ENCODE assay signal across 30 cellular contexts in the genomic region with DNA sequence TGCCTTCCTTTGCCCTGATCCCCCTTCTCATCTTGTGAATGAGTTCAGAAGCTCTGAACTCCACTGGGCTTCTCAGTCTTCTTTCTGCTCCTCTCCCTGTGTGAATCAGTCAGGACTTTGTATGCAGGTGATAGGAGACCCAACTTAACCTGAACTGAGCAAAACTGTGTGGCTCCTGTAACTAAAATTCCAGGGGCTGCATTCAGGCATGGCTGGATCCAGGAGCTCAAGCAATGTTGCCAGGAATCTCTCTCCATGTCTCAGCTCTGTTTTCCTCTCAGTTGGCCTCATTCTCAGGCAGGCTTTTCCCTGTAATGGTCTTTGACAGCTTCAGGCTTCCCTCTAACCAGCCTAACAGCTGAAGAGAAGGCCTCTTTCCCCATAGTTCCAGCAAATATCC.
"Had no signal": no experiment of that assay in that cellular context is flagged by ENCODE, and none has a peak within 500 bp of the region (broad histone marks: within the 10 kb centered on the region; RNA-seq: fewer than 3 reads in every experiment).

No MANE protein-coding gene starts in this region.

- H3K9me3 ChIP-seq: ovary, psoas muscle, suprapubic skin, testis, tibial artery, transverse colon, upper lobe of right lung, uterus had no signal

- H3K4me3 ChIP-seq: ovary, psoas muscle, suprapubic skin, testis, tibial artery, transverse colon, upper lobe of right lung, uterus had no signal

- H3K4me3 Mint-ChIP-seq: naive B cell; naive thymus-derived CD8-positive, alpha-beta T cell; natural killer cell treated with Interleukin-12 subunit alpha and Interleukin-12 subunit beta and Interleukin-15 and Interleukin-18, amount 100 ng/mL, for 72 hours; nephron progenitor cell; neural crest cell; stimulated activated memory B cell treated with anti-CD40 and anti-IgM and Interleukin-4, amounts not matched to agents 10 μg/mL and 1 μg/mL and 100 μg/mL, for 72 hours; stimulated activated naive CD8-positive, alpha-beta T cell treated with anti-CD3 and anti-CD28 coated beads, Interleukin-15, amount 100 ng/mL, for 72 hours; type B pancreatic cell had no signal

- H3K4me1 ChIP-seq: parathyroid adenoma, psoas muscle, suprapubic skin, testis, upper lobe of right lung, uterus had no signal

- H3K79me2 ChIP-seq: parathyroid adenoma had no signal

- DNase-seq: naive B cell; naive thymus-derived CD8-positive, alpha-beta T cell; nephron progenitor cell; occipital lobe; ovary; posterior cingulate gyrus; psoas muscle; right cardiac atrium; small intestine; stimulated activated CD4-positive, alpha-beta T cell treated with anti-CD3 and anti-CD28 coated beads, Interleukin-12 subunit alpha, Interleukin-12 subunit beta, amount 100 ng/mL, for 4 hours; stimulated activated CD4-positive, alpha-beta T cell treated with anti-CD3 and anti-CD28 coated beads, Interleukin-1b, Interleukin-23, amount 100 ng/mL, for 48 hours; stimulated activated CD4-positive, alpha-beta T cell treated with anti-CD3 and anti-CD28 coated beads, Interleukin-4, amount 100 ng/mL, for 1 hour; stimulated activated CD4-positive, alpha-beta T cell treated with anti-CD3 and anti-CD28 coated beads, Interleukin-4, amount 100 ng/mL, for 4 hours; stimulated activated CD8-positive, alpha-beta memory T cell treated with anti-CD3 and anti-CD28 coated beads, Interleukin-4, amount 100 ng/mL, for 48 hours; stimulated activated naive CD4-positive, alpha-beta T cell; stimulated activated naive CD8-positive, alpha-beta T cell treated with anti-CD3 and anti-CD28 coated beads, Interleukin-15, amount 100 ng/mL, for 72 hours; stimulated activated naive CD8-positive, alpha-beta T cell treated with anti-CD3 and anti-CD28 coated beads, Interleukin-15, Interleukin-2, amounts not matched to agents 100 U/mL and 50 U/mL, for 24 hours; substantia nigra; testis; tibial artery; transverse colon; upper lobe of right lung; uterus had no signal

- FAIRE-seq: small intestine had no signal

- H3K9ac ChIP-seq: parathyroid adenoma had no signal

- H3K9me3 Mint-ChIP-seq: naive B cell; natural killer cell treated with Interleukin-12 subunit alpha and Interleukin-12 subunit beta and Interleukin-15 and Interleukin-18, amount 100 ng/mL, for 72 hours; nephron progenitor cell; neural crest cell; stimulated activated memory B cell treated with anti-CD40 and anti-IgM and Interleukin-4, amounts not matched to agents 10 μg/mL and 1 μg/mL and 100 μg/mL, for 72 hours; stimulated activated naive CD8-positive, alpha-beta T cell treated with anti-CD3 and anti-CD28 coated beads, Interleukin-15, amount 100 ng/mL, for 72 hours; type B pancreatic cell had no signal

- H3K27ac ChIP-seq: ovary, parathyroid adenoma, psoas muscle, suprapubic skin, testis, tibial artery, transverse colon, upper lobe of right lung, uterus had no signal

- H3K4me1 Mint-ChIP-seq: nephron progenitor cell; stimulated activated memory B cell treated with anti-CD40 and anti-IgM and Interleukin-4, amounts not matched to agents 10 μg/mL and 1 μg/mL and 100 μg/mL, for 72 hours had no signal

- H3K36me3 Mint-ChIP-seq: naive B cell; naive thymus-derived CD8-positive, alpha-beta T cell; natural killer cell treated with Interleukin-12 subunit alpha and Interleukin-12 subunit beta and Interleukin-15 and Interleukin-18, amount 100 ng/mL, for 72 hours; stimulated activated memory B cell treated with anti-CD40 and anti-IgM and Interleukin-4, amounts not matched to agents 10 μg/mL and 1 μg/mL and 100 μg/mL, for 72 hours; type B pancreatic cell had no signal

- H2AFZ ChIP-seq: parathyroid adenoma had no signal

- H3K27ac Mint-ChIP-seq: naive B cell; naive thymus-derived CD8-positive, alpha-beta T cell; natural killer cell treated with Interleukin-12 subunit alpha and Interleukin-12 subunit beta and Interleukin-15 and Interleukin-18, amount 100 ng/mL, for 72 hours; nephron progenitor cell; progenitor cell of endocrine pancreas; stimulated activated memory B cell treated with anti-CD40 and anti-IgM and Interleukin-4, amounts not matched to agents 10 μg/mL and 1 μg/mL and 100 μg/mL, for 72 hours; stimulated activated naive CD8-positive, alpha-beta T cell treated with anti-CD3 and anti-CD28 coated beads, Interleukin-15, amount 100 ng/mL, for 72 hours; type B pancreatic cell had no signal

- H3K36me3 ChIP-seq: ovary, suprapubic skin, tibial artery, transverse colon, upper lobe of right lung, uterus had no signal

- H3K27me3 ChIP-seq: ovary, testis, uterus had no signal
